ENCODE assay signal across 10 cellular contexts in genomic region chr22:44523981-44524759, GRCh38. TPM values are rescaled to one million over a fixed set of nuclear protein-coding genes. Genes with fewer than 3 reads are reported as not detected.
DNase-seq lines count a peak whose midpoint lies in the region; TF ChIP-seq lines count a peak whose summit lies in the region.
"Had no signal": no experiment of that assay in that cellular context is flagged by ENCODE, and none has a peak within 500 bp of the region (broad histone marks: within the 10 kb centered on the region; RNA-seq: fewer than 3 reads in every experiment).

No MANE protein-coding gene starts in this region.

- peaks cover 42% of the 10 kb centered on the region for H3K4me1 Mint-ChIP-seq in chondrocyte (ENCODE audit: low read depth)
- peaks cover 12% of the 10 kb centered on the region for H3K4me1 Mint-ChIP-seq in type B pancreatic cell (ENCODE audit: unreplicated experiment)

- H3K4me3 Mint-ChIP-seq in chondrocyte (ENCODE audit: unreplicated experiment) (peak overlapping the region; percentile 58), type B pancreatic cell (no peak overlapping the region)

- H3K9me3 Mint-ChIP-seq in chondrocyte (ENCODE audit: low read depth), result no peaks in the 10 kb centered on the region
- no peaks in the 10 kb centered on the region for H3K9me3 Mint-ChIP-seq in type B pancreatic cell

- no peak overlapping the region for H3K27ac ChIP-seq in substantia nigra (ENCODE audit: low read depth, low read length, poor library complexity, severe bottlenecking)
- H3K27ac ChIP-seq: VCaP had no signal

- H3K27me3 Mint-ChIP-seq in chondrocyte (ENCODE audit: low read depth), result no peaks in the 10 kb centered on the region
- peaks cover 7% of the 10 kb centered on the region for H3K27me3 Mint-ChIP-seq in type B pancreatic cell

- H3K36me3 Mint-ChIP-seq in chondrocyte (ENCODE audit: low read depth), result no peaks in the 10 kb centered on the region
- no peaks in the 10 kb centered on the region for H3K36me3 Mint-ChIP-seq in type B pancreatic cell

- DNase-seq in LHCN-M2 (ENCODE audit: low read depth) (peak; percentile 96), chondrocyte (ENCODE audit: low spot score) (no peak), left kidney (ENCODE audit: low read depth, low spot score) (peak; percentile 87), type B pancreatic cell (ENCODE audit: extremely low spot score, unreplicated experiment) (no peak), NCI-H446 treated with DMSO at 0.1 percent for 48 hours (lab: John Stamatoyannopoulos, UW) (no peak), substantia nigra (lab: John Stamatoyannopoulos, UW) (no peak), anterior cingulate cortex (lab: John Stamatoyannopoulos, UW) (no peak)
- DNase-seq: aorta, NCI-H345 had no signal

- no peak for TF ChIP-seq CTCF in chondrocyte (IDR thresholded peaks at IDR 0.05)
- no peak for TF ChIP-seq CTCF in type B pancreatic cell (conservative IDR thresholded peaks at IDR 0.05)

- H3K27ac Mint-ChIP-seq in chondrocyte (ENCODE audit: unreplicated experiment) (peak overlapping the region; percentile 100), type B pancreatic cell (peak overlapping the region; percentile 75)

RNA-seq across cellular contexts. Expression of gene RTL6, which starts 26.1 kb away (rescaled TPM):
- total RNA-seq in LHCN-M2 (2014; rRNA removed) (21.2 and 21.8 TPM in 2 replicates), chondrocyte (31.1 to 37.3 TPM (median 32.0 TPM) in 3 replicates), type B pancreatic cell (ENCODE audit: low replicate concordance) (43.6 and 44.6 TPM in 2 replicates)
- 13.9 TPM for polyA plus RNA-seq in LHCN-M2 (2012)

Comparison
In these comparisons a context has a peak if more than half of its experiments do, and no peak if none do; other contexts are left out.
1. DNase-seq: peak in LHCN-M2 (single experiment) and left kidney (single experiment); none in chondrocyte (single experiment), type B pancreatic cell (single experiment), NCI-H446 treated with DMSO at 0.1 percent for 48 hours (single experiment), substantia nigra (0 of 49) and anterior cingulate cortex (0 of 58).